In genomic region chr5:32828492-32828891, GRCh38 we compare ENCODE assay signal across 16 cellular contexts.
"Had no signal": no experiment of that assay in that cellular context is flagged by ENCODE, and none has a peak within 500 bp of the region (broad histone marks: within the 10 kb centered on the region; RNA-seq: fewer than 3 reads in every experiment).

No MANE protein-coding gene starts in this region.

- DNase-seq: activated CD4-positive, alpha-beta memory T cell treated with anti-CD3 and anti-CD28 coated beads, Interleukin-2, amount 10 ng/mL, durations not matched to agents 7 days and 5 days; activated CD4-positive, alpha-beta T cell treated with anti-CD3 and anti-CD28 coated beads for 36 hours; activated CD8-positive, alpha-beta memory T cell treated with anti-CD3 and anti-CD28 coated beads, Interleukin-2, amount 50 U/mL, for 4 hours; activated effector memory CD4-positive, alpha-beta T cell treated with anti-CD3 and anti-CD28 coated beads, Interleukin-2, amount 50 U/mL, for 16 hours; activated T-cell treated with anti-CD3 and anti-CD28 coated beads, Interleukin-2, amount 50 U/mL, for 48 hours; effector memory CD4-positive, alpha-beta T cell; hippocampal formation; kidney; left lung; naive thymus-derived CD8-positive, alpha-beta T cell; retina; stimulated activated CD4-positive, alpha-beta T cell treated with anti-CD3 and anti-CD28 coated beads, Interleukin-15, amount 100 ng/mL, for 24 hours; stimulated activated CD4-positive, alpha-beta T cell treated with anti-CD3 and anti-CD28 coated beads, Interleukin-4, amount 100 ng/mL, for 24 hours; stimulated activated naive CD4-positive, alpha-beta T cell treated with Interleukin-2 at 50 U/mL for 16 hours; substantia nigra; WERI-Rb-1 had no signal

- H3K4me3 ChIP-seq: left lung had no signal

- H3K27ac ChIP-seq: left lung, WERI-Rb-1 had no signal

- H3K4me1 ChIP-seq: left lung had no signal

- H3K36me3 ChIP-seq: left lung, WERI-Rb-1 had no signal

- H3K27me3 ChIP-seq: left lung had no signal

- ATAC-seq: activated CD4-positive, alpha-beta T cell treated with anti-CD3 and anti-CD28 coated beads for 36 hours; left lung; naive thymus-derived CD8-positive, alpha-beta T cell had no signal

- H3K9me3 ChIP-seq: left lung had no signal
